Comparison of ENCODE assay signal across 1 cellular context in genomic region chr10:75406158-75407065, GRCh38.
TF ChIP-seq lines count a peak whose summit lies in the region.

No MANE protein-coding gene starts in this region.

TF ChIP-seq in SK-N-SH treated with all-trans-retinoic acid at 6 μM for 48 hours, 23 proteins besides CTCF, POLR2A, EP300 and RAD21 (continued from another document):
- no peak for TF ChIP-seq ZNF70 (CRISPR knock-in tag; IDR thresholded peaks at IDR 0.05)
- no peak for TF ChIP-seq ZNF8 (CRISPR knock-in tag; IDR thresholded peaks at IDR 0.05)
- TF ChIP-seq OSR1 (CRISPR knock-in tag; IDR thresholded peaks at IDR 0.05), result no peak
- TF ChIP-seq GLIS3 (CRISPR knock-in tag; IDR thresholded peaks at IDR 0.05), result no peak
- TF ChIP-seq RARB (CRISPR knock-in tag; IDR thresholded peaks at IDR 0.05), result no peak
